ENCODE assay signal across 31 cellular contexts in genomic region chr2:953408-953807, GRCh38. TPM values are rescaled to one million over a fixed set of nuclear protein-coding genes. Genes with fewer than 3 reads are reported as not detected.
"Had no signal": no experiment of that assay in that cellular context is flagged by ENCODE, and none has a peak within 500 bp of the region (broad histone marks: within the 10 kb centered on the region; RNA-seq: fewer than 3 reads in every experiment).

No MANE protein-coding gene starts in this region.

- H3K79me2 ChIP-seq: parathyroid adenoma had no signal

- H3K4me3 ChIP-seq: adrenal gland, body of pancreas, psoas muscle, smooth muscle cell, stomach, thyroid gland, upper lobe of left lung, vagina had no signal

- DNase-seq: activated CD4-positive, alpha-beta memory T cell treated with anti-CD3 and anti-CD28 coated beads for 36 hours; activated CD4-positive, alpha-beta T cell treated with anti-CD3 and anti-CD28 coated beads, Interleukin-2, amount 10 ng/mL, durations not matched to agents 24 days and 14 days; activated CD8-positive, alpha-beta memory T cell treated with anti-CD3 and anti-CD28 coated beads, Interleukin-2, amount 50 U/mL, for 4 hours; activated effector memory CD4-positive, alpha-beta T cell treated with anti-CD3 and anti-CD28 coated beads, Interleukin-2, amount 50 U/mL, for 16 hours; activated naive CD4-positive, alpha-beta T cell treated with anti-CD3 and anti-CD28 coated beads for 36 hours; activated naive CD8-positive, alpha-beta T cell treated with anti-CD3 and anti-CD28 coated beads for 36 hours; activated T-cell treated with anti-CD3 and anti-CD28 coated beads, Interleukin-2, amount 50 U/mL, for 1 hour; aorta; body of pancreas; dermis blood vessel endothelial cell; effector CD4-positive, alpha-beta T cell; head of caudate nucleus; hippocampal formation; midbrain; naive thymus-derived CD4-positive, alpha-beta T cell; nucleus accumbens; psoas muscle; stimulated activated CD4-positive, alpha-beta T cell treated with anti-CD3 and anti-CD28 coated beads, Interleukin-1b, Interleukin-23, amount 100 ng/mL, for 48 hours; stimulated activated CD4-positive, alpha-beta T cell treated with anti-CD3 and anti-CD28 coated beads, Interleukin-4, amount 100 ng/mL, for 4 hours; stimulated activated CD8-positive, alpha-beta memory T cell treated with anti-CD3 and anti-CD28 coated beads, Interleukin-4, amount 100 ng/mL, for 48 hours; stomach; thyroid gland; upper lobe of left lung had no signal

- H3K4me3 Mint-ChIP-seq: activated CD4-positive, alpha-beta memory T cell treated with anti-CD3 and anti-CD28 coated beads for 36 hours; activated CD4-positive, alpha-beta T cell treated with anti-CD3 and anti-CD28 coated beads, Interleukin-2, amount 10 ng/mL, durations not matched to agents 24 days and 14 days; activated naive CD4-positive, alpha-beta T cell treated with anti-CD3 and anti-CD28 coated beads for 36 hours; activated naive CD8-positive, alpha-beta T cell treated with anti-CD3 and anti-CD28 coated beads for 36 hours; activated T-helper 1 cell treated with anti-CD3 and anti-CD28 coated beads, Interleukin-12 subunit alpha, Interleukin-12 subunit beta, Interleukin-2, Interleukin-4 antibody, amounts not matched to agents 30 ng/mL and 10 ng/mL and 1 ng/mL, durations not matched to agents 14 hours and 24 hours and 36 hours; naive thymus-derived CD4-positive, alpha-beta T cell; stimulated activated memory B cell treated with anti-CD40 and anti-IgM and Interleukin-4, amounts not matched to agents 10 μg/mL and 1 μg/mL and 100 μg/mL, for 72 hours had no signal

- H3K4me2 ChIP-seq: smooth muscle cell had no signal

- ATAC-seq: body of pancreas; naive thymus-derived CD4-positive, alpha-beta T cell; psoas muscle; stimulated activated memory B cell treated with anti-CD40 and anti-IgM and Interleukin-4, amounts not matched to agents 10 μg/mL and 1 μg/mL and 100 μg/mL, for 72 hours had no signal

- H3K27ac Mint-ChIP-seq: activated CD4-positive, alpha-beta memory T cell treated with anti-CD3 and anti-CD28 coated beads for 36 hours; activated CD4-positive, alpha-beta T cell treated with anti-CD3 and anti-CD28 coated beads, Interleukin-2, amount 10 ng/mL, durations not matched to agents 24 days and 14 days; activated naive CD4-positive, alpha-beta T cell treated with anti-CD3 and anti-CD28 coated beads for 36 hours; activated naive CD8-positive, alpha-beta T cell treated with anti-CD3 and anti-CD28 coated beads for 36 hours; activated T-helper 1 cell treated with anti-CD3 and anti-CD28 coated beads, Interleukin-12 subunit alpha, Interleukin-12 subunit beta, Interleukin-2, Interleukin-4 antibody, amounts not matched to agents 30 ng/mL and 10 ng/mL and 1 ng/mL, durations not matched to agents 14 hours and 24 hours and 36 hours; naive thymus-derived CD4-positive, alpha-beta T cell; stimulated activated memory B cell treated with anti-CD40 and anti-IgM and Interleukin-4, amounts not matched to agents 10 μg/mL and 1 μg/mL and 100 μg/mL, for 72 hours had no signal

- H2AFZ ChIP-seq: parathyroid adenoma had no signal

- H3K9me3 Mint-ChIP-seq: activated CD4-positive, alpha-beta memory T cell treated with anti-CD3 and anti-CD28 coated beads for 36 hours; activated CD4-positive, alpha-beta T cell treated with anti-CD3 and anti-CD28 coated beads, Interleukin-2, amount 10 ng/mL, durations not matched to agents 24 days and 14 days; activated naive CD4-positive, alpha-beta T cell treated with anti-CD3 and anti-CD28 coated beads for 36 hours; activated T-helper 1 cell treated with anti-CD3 and anti-CD28 coated beads, Interleukin-12 subunit alpha, Interleukin-12 subunit beta, Interleukin-2, Interleukin-4 antibody, amounts not matched to agents 30 ng/mL and 10 ng/mL and 1 ng/mL, durations not matched to agents 14 hours and 24 hours and 36 hours; stimulated activated memory B cell treated with anti-CD40 and anti-IgM and Interleukin-4, amounts not matched to agents 10 μg/mL and 1 μg/mL and 100 μg/mL, for 72 hours had no signal

- H3K36me3 Mint-ChIP-seq: activated CD4-positive, alpha-beta memory T cell treated with anti-CD3 and anti-CD28 coated beads for 36 hours; naive thymus-derived CD4-positive, alpha-beta T cell; stimulated activated memory B cell treated with anti-CD40 and anti-IgM and Interleukin-4, amounts not matched to agents 10 μg/mL and 1 μg/mL and 100 μg/mL, for 72 hours had no signal

- H3K27ac ChIP-seq: adrenal gland, body of pancreas, parathyroid adenoma, psoas muscle, stomach, thyroid gland, upper lobe of left lung, vagina had no signal

- H3K9ac ChIP-seq: parathyroid adenoma had no signal

- H3K4me1 ChIP-seq: parathyroid adenoma, psoas muscle had no signal

- H3K9me3 ChIP-seq: adrenal gland, body of pancreas, psoas muscle, stomach, thyroid gland, upper lobe of left lung, vagina had no signal

- H3K36me3 ChIP-seq: adrenal gland, stomach, thyroid gland, upper lobe of left lung, vagina had no signal

- H3K27me3 ChIP-seq: thyroid gland had no signal

RNA-seq across cellular contexts. Expression of gene SNTG2, which starts 2.8 kb away (rescaled TPM):
- total RNA-seq: activated CD4-positive, alpha-beta T cell treated with anti-CD3 and anti-CD28 coated beads, Interleukin-2, amount 10 ng/mL, durations not matched to agents 24 days and 14 days; activated T-helper 1 cell treated with anti-CD3 and anti-CD28 coated beads, Interleukin-12 subunit alpha, Interleukin-12 subunit beta, Interleukin-2, Interleukin-4 antibody, amounts not matched to agents 30 ng/mL and 10 ng/mL and 1 ng/mL, durations not matched to agents 14 hours and 24 hours and 36 hours; epithelial cell of proximal tubule; fibroblast of lung; smooth muscle cell had no signal
